In genomic region chr2:36455011-36455410, GRCh38 we compare ENCODE assay signal across 2 cellular contexts.
A peak's percentile ranks its signal among the peaks of the same experiment; 100 is the strongest.
TF ChIP-seq lines count a peak whose summit lies in the region.

No MANE protein-coding gene starts in this region.

TF ChIP-seq in IMR-90, 13 proteins besides CTCF, POLR2A, EP300 and RAD21:
- TF ChIP-seq NFE2L2 (IDR thresholded peaks at IDR 0.05; ENCODE audit: low read depth, low read length) (no peak), ELK1 (IDR thresholded peaks at IDR 0.05; ENCODE audit: borderline replicate concordance, low read depth, low read length) (no peak), RCOR1 (IDR thresholded peaks at IDR 0.05; ENCODE audit: insufficient replicate concordance, low read length) (no peak), USF2 (IDR thresholded peaks at IDR 0.05; ENCODE audit: low read depth, low read length) (no peak), MXI1 (IDR thresholded peaks at IDR 0.05; ENCODE audit: borderline replicate concordance, low read depth, low read length) (no peak), MAFK (IDR thresholded peaks at IDR 0.05; ENCODE audit: low read depth, low read length) (no peak), BHLHE40 (IDR thresholded peaks at IDR 0.05; ENCODE audit: low read depth, low read length) (no peak)

TF ChIP-seq in endothelial cell of umbilical vein, 7 proteins besides CTCF, POLR2A, EP300 and RAD21:
- TF ChIP-seq GATA2 (IDR thresholded peaks at IDR 0.05; ENCODE audit: insufficient read depth, insufficient read length, low read depth, low read length) = peak; percentile 65
- TF ChIP-seq POLR2AphosphoS5 (IDR thresholded peaks at IDR 0.05; ENCODE audit: insufficient read depth, low read depth, low read length) = no peak
- TF ChIP-seq FOS (IDR thresholded peaks at IDR 0.05; ENCODE audit: borderline replicate concordance, insufficient read depth, low read length) = peak; percentile 60
